Comparison of ENCODE assay signal across 29 cellular contexts in the genomic region with DNA sequence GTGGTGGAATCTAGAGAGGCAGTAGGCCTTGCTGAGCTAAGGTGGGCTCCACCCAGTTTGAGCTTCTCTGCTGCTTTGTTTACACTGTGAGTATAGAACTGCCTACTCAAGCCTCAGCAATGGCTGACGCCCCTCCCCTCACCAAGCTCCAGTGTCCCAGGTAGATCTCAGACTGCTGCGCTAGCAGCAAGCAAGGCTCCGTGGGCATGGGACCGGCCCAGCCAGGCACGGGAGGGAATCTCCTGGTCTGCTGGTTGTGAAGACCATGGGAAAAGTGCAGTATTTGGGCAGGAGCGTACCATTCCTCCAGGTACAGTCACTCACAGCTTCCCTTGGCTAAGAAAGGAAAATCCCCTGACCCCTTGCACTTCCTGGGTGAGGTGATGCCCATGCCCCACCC.
DNase-seq lines count a peak whose midpoint lies in the region; ATAC-seq and TF ChIP-seq lines count a peak whose summit lies in the region.
"Had no signal": no experiment of that assay in that cellular context is flagged by ENCODE, and none has a peak within 500 bp of the region (broad histone marks: within the 10 kb centered on the region; RNA-seq: fewer than 3 reads in every experiment).

No MANE protein-coding gene starts in this region.

- H2BK5ac ChIP-seq in neuronal stem cell (ENCODE audit: low read length) = no peak overlapping the region

- CTCF ChIA-PET in PC-3 (lab: Charles Lee) = no interaction called here

- no peak overlapping the region for H2BK120ac ChIP-seq in neuronal stem cell (ENCODE audit: low read depth, low read length)

- no peak overlapping the region for H2BK12ac ChIP-seq in neuronal stem cell (ENCODE audit: low read length)

- H3K23ac ChIP-seq in neuronal stem cell (ENCODE audit: low read depth, low read length, poor library complexity) = no peak overlapping the region

- H3K27me3 ChIP-seq in neuronal stem cell (ENCODE audit: control insufficient read depth in 3 of 3, insufficient read depth in 3 of 3, low read depth in 1 of 3, low read length in 3 of 3) = no peaks in the 10 kb centered on the region
- H3K27me3 ChIP-seq in sigmoid colon = no peaks in the 10 kb centered on the region
- H3K27me3 ChIP-seq in PC-3 (ENCODE audit: low read length) = no peaks in the 10 kb centered on the region
- H3K27me3 ChIP-seq in dorsolateral prefrontal cortex = peaks cover 0 to 3% (median 0%) of the 10 kb centered on the region in 45 donors
- H3K27me3 ChIP-seq: BE2C; BLaER1; BLaER1 treated with 17β-estradiol and CSF1 and Interleukin-3, amounts not matched to agents 10 nM and 100 nM had no signal

- H3K4ac ChIP-seq in neuronal stem cell (ENCODE audit: low read length) = no peak overlapping the region

- no peak overlapping the region for H4K8ac ChIP-seq in neuronal stem cell (ENCODE audit: low read depth, low read length)

- H3K9ac ChIP-seq in neuronal stem cell (ENCODE audit: low read depth, low read length, poor library complexity) (no peak overlapping the region), PC-3 (ENCODE audit: low read length) (no peak overlapping the region)
- H3K9ac ChIP-seq: BLaER1; BLaER1 treated with 17β-estradiol and CSF1 and Interleukin-3, amounts not matched to agents 10 nM and 100 nM had no signal

- no peaks in the 10 kb centered on the region for H3K9me3 ChIP-seq in neuronal stem cell (replicated peaks in 1 of 2; ENCODE audit: control insufficient read depth in 2 of 2, insufficient read depth in 1 of 2, low read depth in 1 of 2, low read length in 2 of 2)
- no peaks in the 10 kb centered on the region for H3K9me3 ChIP-seq in sigmoid colon
- no peaks in the 10 kb centered on the region for H3K9me3 ChIP-seq in PC-3 (ENCODE audit: low read length)
- H3K9me3 ChIP-seq: A549, BE2C, Caco-2 had no signal

- no peak for ATAC-seq in PC-3
- ATAC-seq: A549; CD8-positive, alpha-beta T cell had no signal

- H3K36me3 ChIP-seq in neuronal stem cell (replicated peaks in 1 of 2; ENCODE audit: control insufficient read depth in 2 of 2, insufficient read depth in 2 of 2, low read length in 2 of 2) (no peaks in the 10 kb centered on the region), sigmoid colon (no peaks in the 10 kb centered on the region), PC-3 (ENCODE audit: low read depth, low read length) (no peaks in the 10 kb centered on the region)
- H3K36me3 ChIP-seq: BE2C; BLaER1; BLaER1 treated with 17β-estradiol and CSF1 and Interleukin-3, amounts not matched to agents 10 nM and 100 nM had no signal

- no peaks in the 10 kb centered on the region for H3F3A ChIP-seq in PC-3 (ENCODE audit: low read length, unreplicated experiment)

- TF ChIP-seq CTCF in sigmoid colon (IDR thresholded peaks at IDR 0.05) (no peak), PC-3 (conservative IDR thresholded peaks at IDR 0.05; ENCODE audit: low read depth, low read length) (no peak), dorsolateral prefrontal cortex (IDR thresholded peaks at IDR 0.05 in 54 of 56, conservative IDR thresholded peaks at IDR 0.05 in 2 of 56; ENCODE audit: low read depth in 1 of 56, partially characterized antibody in 56 of 56) (no peak)

- no CpG with 5 or more reads among the region's 6 CpGs for WGBS in neuronal stem cell (ENCODE audit: extremely low coverage in 2 of 2, insufficient read length in 2 of 2, insufficient replicate concordance in 1 of 2), 2 donors
- WGBS in sigmoid colon, 2 donors = 76 to 78% methylated on average over 6 of the region's 6 CpGs

- no peak for TF ChIP-seq POLR2A in sigmoid colon (IDR thresholded peaks at IDR 0.05)

- no peak overlapping the region for H2BK15ac ChIP-seq in neuronal stem cell (ENCODE audit: low read length)

- no peak overlapping the region for H3K18ac ChIP-seq in neuronal stem cell (ENCODE audit: low read length)

- no peaks in the 10 kb centered on the region for H3K9me2 ChIP-seq in PC-3 (replicated peaks; ENCODE audit: low read length)

- peak overlapping the region; percentile 76 for H3K14ac ChIP-seq in neuronal stem cell (ENCODE audit: low read length)

- H3K4me3 ChIP-seq in neuronal stem cell (ENCODE audit: low read length in 2 of 2) = no peak overlapping the region
- no peak overlapping the region for H3K4me3 ChIP-seq in sigmoid colon
- no peak overlapping the region for H3K4me3 ChIP-seq in PC-3 (ENCODE audit: low read length)
- no peak overlapping the region for H3K4me3 ChIP-seq in dorsolateral prefrontal cortex
- H3K4me3 ChIP-seq: A549; BLaER1; BLaER1 treated with 17β-estradiol and CSF1 and Interleukin-3, amounts not matched to agents 10 nM and 100 nM had no signal

- H3K4me1 ChIP-seq in neuronal stem cell (ENCODE audit: control insufficient read depth in 2 of 2, insufficient read depth in 1 of 2, low read depth in 1 of 2, low read length in 2 of 2) (no peaks in the 10 kb centered on the region), sigmoid colon (no peaks in the 10 kb centered on the region), PC-3 (ENCODE audit: insufficient read depth, low read length) (no peaks in the 10 kb centered on the region)
- H3K4me1 ChIP-seq: A549; BE2C; BLaER1; BLaER1 treated with 17β-estradiol and CSF1 and Interleukin-3, amounts not matched to agents 10 nM and 100 nM; Caco-2 had no signal

- POLR2A ChIA-PET in PC-3 (lab: Charles Lee; ENCODE audit: unreplicated experiment) = no interaction called here

- H3K27ac ChIP-seq in neuronal stem cell (replicated peaks; ENCODE audit: low read length) = no peak overlapping the region
- no peak overlapping the region for H3K27ac ChIP-seq in sigmoid colon
- H3K27ac ChIP-seq in PC-3 (ENCODE audit: low read length) = no peak overlapping the region
- H3K27ac ChIP-seq in dorsolateral prefrontal cortex = no peak overlapping the region
- H3K27ac ChIP-seq: 22Rv1; A549; BLaER1; BLaER1 treated with 17β-estradiol and CSF1 and Interleukin-3, amounts not matched to agents 10 nM and 100 nM; C4-2B had no signal

- no peak overlapping the region for H3K4me2 ChIP-seq in neuronal stem cell (ENCODE audit: insufficient read depth, low read length, poor library complexity, severe bottlenecking)
- H3K4me2 ChIP-seq in PC-3 (ENCODE audit: low read length) = no peak overlapping the region
- H3K4me2 ChIP-seq: A549; BLaER1; BLaER1 treated with 17β-estradiol and CSF1 and Interleukin-3, amounts not matched to agents 10 nM and 100 nM had no signal

- H3K79me1 ChIP-seq in neuronal stem cell (ENCODE audit: low read depth, low read length) = no peaks in the 10 kb centered on the region

- no peaks in the 10 kb centered on the region for H4K20me1 ChIP-seq in PC-3 (ENCODE audit: low read length)
- H4K20me1 ChIP-seq: BLaER1; BLaER1 treated with 17β-estradiol and CSF1 and Interleukin-3, amounts not matched to agents 10 nM and 100 nM had no signal

- no TSS peak for BruUV-seq in PC-3 (replicated peaks; lab: Mats Ljungman, UMichigan)

- H2AK5ac ChIP-seq in neuronal stem cell (ENCODE audit: low read depth, low read length) = no peak overlapping the region

- no peak for TF ChIP-seq EP300 in sigmoid colon (IDR thresholded peaks at IDR 0.05)

- H3K79me2 ChIP-seq in PC-3 (ENCODE audit: low read length) = no peaks in the 10 kb centered on the region

- intact Hi-C loops in sigmoid colon (cut with DNase I) = no loop called here
- intact Hi-C loops in PC-3 (cut with micrococcal nuclease) = no loop called here
- intact Hi-C loops in dorsolateral prefrontal cortex (cut with DNase I) = no loop called here

- no peak overlapping the region for H2AFZ ChIP-seq in neuronal stem cell (ENCODE audit: low read length)
- H2AFZ ChIP-seq in PC-3 (ENCODE audit: low read length) = no peak overlapping the region

- no peak overlapping the region for H4K91ac ChIP-seq in neuronal stem cell (ENCODE audit: low read depth, low read length, poor library complexity)

- no peak for DNase-seq in neuronal stem cell (ENCODE audit: low spot score)
- DNase-seq in sigmoid colon = peak; percentile 50
- DNase-seq in PC-3 = no peak
- no peak for DNase-seq in dorsolateral prefrontal cortex
- DNase-seq: 8988T; ACHN; AML-193; BE2C; C1 segment of cervical spinal cord; Caco-2; Calu3; CD4-positive, alpha-beta memory T cell; CD4-positive, alpha-beta T cell; CD4-positive, CD25-positive, alpha-beta regulatory T cell; CD8-positive, alpha-beta memory T cell; CD8-positive, alpha-beta T cell; COR-L47; DMS 273 treated with DMSO at 0.1 percent for 48 hours; DMS153; DMS53; DMS79; DMS79 treated with DMSO at 0.1 percent for 48 hours; DND-41; EL had no signal
